In the genomic region with DNA sequence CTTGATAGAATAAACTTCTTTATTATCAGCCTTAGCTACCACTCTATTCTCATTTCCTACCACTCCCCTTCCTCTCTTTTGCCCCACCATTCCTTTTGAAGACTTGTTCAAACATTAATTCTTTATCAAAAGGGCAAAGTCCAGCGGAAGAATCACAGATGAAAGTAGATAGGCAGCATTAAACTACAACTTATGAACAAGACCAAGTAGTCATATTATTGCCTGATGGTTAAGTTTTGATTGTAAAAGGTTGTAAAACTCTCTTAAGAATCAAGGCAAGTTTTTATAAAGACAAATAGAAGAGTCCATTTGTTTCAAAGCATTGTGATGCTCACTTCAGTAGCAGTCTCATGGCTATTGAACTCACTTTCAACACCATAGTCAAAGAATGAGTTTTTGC, we compare ENCODE assay signal across 24 cellular contexts.
"Had no signal": no experiment of that assay in that cellular context is flagged by ENCODE, and none has a peak within 500 bp of the region (broad histone marks: within the 10 kb centered on the region; RNA-seq: fewer than 3 reads in every experiment).

No MANE protein-coding gene starts in this region.

- H3K9ac ChIP-seq: parathyroid adenoma had no signal

- H3K36me3 Mint-ChIP-seq: activated CD8-positive, alpha-beta memory T cell treated with anti-CD3 and anti-CD28 coated beads, Interleukin-2, amount 10 ng/mL, durations not matched to agents 7 days and 5 days; activated naive CD4-positive, alpha-beta T cell treated with anti-CD3 and anti-CD28 coated beads, Interleukin-2, amount 50 U/mL, for 72 hours; mesothelial cell of epicardium; T-cell; type B pancreatic cell had no signal

- H3K79me2 ChIP-seq: parathyroid adenoma had no signal

- H3K4me1 ChIP-seq: gastrocnemius medialis, parathyroid adenoma, uterus had no signal

- H3K9me3 Mint-ChIP-seq: activated B cell treated with CpG ODN at 0.5 μM for 24 hours; activated T-helper 2 cell treated with anti-CD3 and anti-CD28 coated beads, Interferon-gamma antibody, Interleukin-2, Interleukin-4, amounts not matched to agents 10 μg/mL and 5 μg/mL and 100 μg/mL, durations not matched to agents 14 hours and 24 hours and 36 hours; central memory CD8-positive, alpha-beta T cell; effector memory CD8-positive, alpha-beta T cell; mesothelial cell of epicardium; stimulated activated naive CD8-positive, alpha-beta T cell treated with anti-CD3 and anti-CD28 coated beads, Interleukin-15, Interleukin-2, amounts not matched to agents 100 ng/mL and 50 ng/mL, for 24 hours; T-cell; T-helper 2 cell treated with Interferon-gamma antibody and Interleukin-4, amounts not matched to agents 5 μg/mL and 100 μg/mL, for 36 hours; type B pancreatic cell had no signal

- H3K27ac Mint-ChIP-seq: activated B cell treated with CpG ODN at 0.5 μM for 24 hours; activated CD4-positive, alpha-beta T cell treated with anti-CD3 and anti-CD28 coated beads for 36 hours; activated CD8-positive, alpha-beta memory T cell treated with anti-CD3 and anti-CD28 coated beads, Interleukin-2, amount 10 ng/mL, durations not matched to agents 7 days and 5 days; activated CD8-positive, alpha-beta T cell treated with anti-CD3 and anti-CD28 coated beads, Interleukin-2, amount 10 ng/mL, durations not matched to agents 7 days and 5 days; activated naive CD4-positive, alpha-beta T cell treated with anti-CD3 and anti-CD28 coated beads, Interleukin-2, amount 50 U/mL, for 72 hours; activated T-helper 2 cell treated with anti-CD3 and anti-CD28 coated beads, Interferon-gamma antibody, Interleukin-2, Interleukin-4, amounts not matched to agents 10 μg/mL and 5 μg/mL and 100 μg/mL, durations not matched to agents 14 hours and 24 hours and 36 hours; effector memory CD8-positive, alpha-beta T cell; mesothelial cell of epicardium; stimulated activated naive CD8-positive, alpha-beta T cell treated with anti-CD3 and anti-CD28 coated beads, Interleukin-15, Interleukin-2, amounts not matched to agents 100 ng/mL and 50 ng/mL, for 24 hours; T-cell; T-helper 2 cell treated with Interferon-gamma antibody and Interleukin-4, amounts not matched to agents 5 μg/mL and 100 μg/mL, for 36 hours; type B pancreatic cell had no signal

- H3K4me1 Mint-ChIP-seq: activated CD4-positive, alpha-beta T cell treated with anti-CD3 and anti-CD28 coated beads for 36 hours; activated CD8-positive, alpha-beta memory T cell treated with anti-CD3 and anti-CD28 coated beads, Interleukin-2, amount 10 ng/mL, durations not matched to agents 7 days and 5 days had no signal

- H3K36me3 ChIP-seq: gastrocnemius medialis, thoracic aorta, uterus had no signal

- H2AFZ ChIP-seq: parathyroid adenoma had no signal

- H3K4me3 ChIP-seq: gastrocnemius medialis, thoracic aorta, uterus had no signal

- ATAC-seq: activated CD4-positive, alpha-beta T cell treated with anti-CD3 and anti-CD28 coated beads for 36 hours; activated CD8-positive, alpha-beta memory T cell treated with anti-CD3 and anti-CD28 coated beads, Interleukin-2, amount 10 ng/mL, durations not matched to agents 7 days and 5 days; activated CD8-positive, alpha-beta T cell treated with anti-CD3 and anti-CD28 coated beads, Interleukin-2, amount 10 ng/mL, durations not matched to agents 7 days and 5 days; activated naive CD4-positive, alpha-beta T cell treated with anti-CD3 and anti-CD28 coated beads, Interleukin-2, amount 50 U/mL, for 72 hours; effector memory CD8-positive, alpha-beta T cell; gastrocnemius medialis; naive thymus-derived CD4-positive, alpha-beta T cell; right cardiac atrium; T-cell had no signal

- H3K27me3 Mint-ChIP-seq: activated B cell treated with CpG ODN at 0.5 μM for 24 hours; activated CD4-positive, alpha-beta T cell treated with anti-CD3 and anti-CD28 coated beads for 36 hours; activated CD8-positive, alpha-beta memory T cell treated with anti-CD3 and anti-CD28 coated beads, Interleukin-2, amount 10 ng/mL, durations not matched to agents 7 days and 5 days; central memory CD8-positive, alpha-beta T cell; effector memory CD8-positive, alpha-beta T cell; naive thymus-derived CD4-positive, alpha-beta T cell; stimulated activated naive CD8-positive, alpha-beta T cell treated with anti-CD3 and anti-CD28 coated beads, Interleukin-15, Interleukin-2, amounts not matched to agents 100 ng/mL and 50 ng/mL, for 24 hours; T-cell; type B pancreatic cell had no signal

- DNase-seq: activated B cell treated with CpG ODN at 0.5 μM for 24 hours; activated CD4-positive, alpha-beta T cell treated with anti-CD3 and anti-CD28 coated beads for 36 hours; activated CD8-positive, alpha-beta memory T cell treated with anti-CD3 and anti-CD28 coated beads, Interleukin-2, amount 10 ng/mL, durations not matched to agents 7 days and 5 days; activated CD8-positive, alpha-beta T cell treated with anti-CD3 and anti-CD28 coated beads, Interleukin-2, amount 10 ng/mL, durations not matched to agents 7 days and 5 days; activated T-cell treated with anti-CD3 and anti-CD28 coated beads, Interleukin-2, amount 50 U/mL, for 48 hours; effector memory CD8-positive, alpha-beta T cell; erythroblast; gastrocnemius medialis; glutamatergic neuron; islet precursor cell; naive thymus-derived CD4-positive, alpha-beta T cell; right cardiac atrium; stimulated activated CD4-positive, alpha-beta T cell treated with anti-CD3 and anti-CD28 coated beads, Interleukin-4, amount 100 ng/mL, for 1 hour; T-cell; uterus had no signal

- H3K27ac ChIP-seq: gastrocnemius medialis, parathyroid adenoma, thoracic aorta, uterus had no signal

- H3K27me3 ChIP-seq: gastrocnemius medialis, uterus had no signal

- H3K9me3 ChIP-seq: gastrocnemius medialis, thoracic aorta, uterus had no signal

- H3K4me3 Mint-ChIP-seq: activated B cell treated with CpG ODN at 0.5 μM for 24 hours; activated CD4-positive, alpha-beta T cell treated with anti-CD3 and anti-CD28 coated beads for 36 hours; activated CD8-positive, alpha-beta memory T cell treated with anti-CD3 and anti-CD28 coated beads, Interleukin-2, amount 10 ng/mL, durations not matched to agents 7 days and 5 days; activated CD8-positive, alpha-beta T cell treated with anti-CD3 and anti-CD28 coated beads, Interleukin-2, amount 10 ng/mL, durations not matched to agents 7 days and 5 days; central memory CD8-positive, alpha-beta T cell; effector memory CD8-positive, alpha-beta T cell; mesothelial cell of epicardium; naive thymus-derived CD4-positive, alpha-beta T cell; stimulated activated naive CD8-positive, alpha-beta T cell treated with anti-CD3 and anti-CD28 coated beads, Interleukin-15, Interleukin-2, amounts not matched to agents 100 ng/mL and 50 ng/mL, for 24 hours; T-cell; T-helper 2 cell treated with Interferon-gamma antibody and Interleukin-4, amounts not matched to agents 5 μg/mL and 100 μg/mL, for 36 hours; type B pancreatic cell had no signal
